ENCODE assay signal across 11 cellular contexts in the genomic region with DNA sequence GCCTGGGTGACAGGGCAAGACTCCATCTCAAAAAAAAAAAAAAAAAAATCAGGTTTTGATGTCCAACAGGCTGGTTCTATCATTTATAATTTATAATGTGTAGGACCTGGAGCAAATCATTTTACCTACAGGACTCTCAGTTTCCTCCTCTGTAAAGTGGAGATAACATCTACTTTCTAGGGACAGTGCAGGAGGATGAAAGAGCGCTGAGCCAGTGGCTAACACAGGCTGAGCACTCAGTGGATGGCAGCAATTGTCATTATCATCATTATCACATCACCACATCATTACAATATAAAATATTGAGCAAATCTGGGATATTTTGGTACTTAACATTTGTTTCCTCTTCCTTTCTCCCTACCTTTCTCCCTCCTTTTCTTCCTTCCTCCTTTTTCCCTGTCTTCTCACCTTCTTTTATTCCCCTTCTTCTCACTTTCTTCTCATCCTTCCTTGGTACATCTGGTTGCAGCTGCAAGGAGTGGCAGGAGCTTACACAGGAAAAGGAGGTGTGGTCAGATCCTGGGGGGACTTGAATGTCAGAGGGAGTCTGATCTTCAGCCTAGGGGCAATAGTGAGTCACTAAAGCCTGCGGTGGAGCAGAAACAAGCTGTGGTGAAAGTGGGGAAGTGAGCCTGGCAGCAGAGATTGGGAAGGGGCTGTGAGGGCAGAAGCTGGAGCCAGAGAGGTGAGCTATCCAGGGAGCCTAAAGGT. TPM values are rescaled to one million over a fixed set of nuclear protein-coding genes. Genes with fewer than 3 reads are reported as not detected.
A peak's percentile ranks its signal among the peaks of the same experiment; 100 is the strongest.
DNase-seq lines count a peak whose midpoint lies in the region; ATAC-seq, FAIRE-seq and TF ChIP-seq lines count a peak whose summit lies in the region.
"Had no signal": no experiment of that assay in that cellular context is flagged by ENCODE, and none has a peak within 500 bp of the region (broad histone marks: within the 10 kb centered on the region; RNA-seq: fewer than 3 reads in every experiment).

No MANE protein-coding gene starts in this region.

- intact Hi-C loops in left cardiac atrium (cut with DNase I) = no loop called here

- H3K4me3 ChIP-seq in BE2C (ENCODE audit: low read depth, low read length) = peak overlapping the region; percentile 52
- H3K4me3 ChIP-seq in HFF-Myc (replicated peaks; ENCODE audit: low read depth, low read length) = no peak overlapping the region
- no peak overlapping the region for H3K4me3 ChIP-seq in RWPE2 (ENCODE audit: severe bottlenecking)
- peak overlapping the region; percentile 63 for H3K4me3 ChIP-seq in endocrine pancreas (ENCODE audit: control insufficient read depth, insufficient read depth, low read length)

- H3K9me3 ChIP-seq in BE2C = no peaks in the 10 kb centered on the region
- no peaks in the 10 kb centered on the region for H3K9me3 ChIP-seq in RWPE2 (ENCODE audit: severe bottlenecking)
- no peaks in the 10 kb centered on the region for H3K9me3 ChIP-seq in endocrine pancreas (ENCODE audit: control insufficient read depth, low read length)

- ATAC-seq in RWPE2 (ENCODE audit: low read depth) = peak; percentile 85
- no peak for ATAC-seq in left cardiac atrium

- H3K27me3 ChIP-seq in BE2C = no peaks in the 10 kb centered on the region
- peaks cover 10% of the 10 kb centered on the region for H3K27me3 ChIP-seq in RWPE2 (ENCODE audit: insufficient read depth, poor library complexity, severe bottlenecking)
- H3K27me3 ChIP-seq in endocrine pancreas (ENCODE audit: control insufficient read depth, insufficient read depth, low read length) = no peaks in the 10 kb centered on the region

- TF ChIP-seq POLR2A in H54 (IDR thresholded peaks at IDR 0.05; ENCODE audit: low read depth, low read length) = no peak

- TF ChIP-seq CTCF in BE2C (IDR thresholded peaks at IDR 0.05; ENCODE audit: low read depth, low read length) (no peak), HFF-Myc (IDR thresholded peaks at IDR 0.05; ENCODE audit: low read depth, low read length, missing control alignments) (no peak), RWPE2 (IDR thresholded peaks at IDR 0.05; ENCODE audit: poor library complexity, severe bottlenecking) (no peak)

- peaks cover 3% of the 10 kb centered on the region for H3K4me1 ChIP-seq in BE2C
- H3K4me1 ChIP-seq in RWPE2 (ENCODE audit: insufficient read depth, poor library complexity, severe bottlenecking) = peaks cover 12% of the 10 kb centered on the region
- H3K4me1 ChIP-seq in endocrine pancreas (ENCODE audit: control insufficient read depth, insufficient read depth, low read length) = no peaks in the 10 kb centered on the region

- no peak overlapping the region for H3K27ac ChIP-seq in RWPE2 (ENCODE audit: poor library complexity, severe bottlenecking)

- no peak for FAIRE-seq in H54 (lab: Jason Lieb, UNC)
- FAIRE-seq: TTC549 had no signal

- DNase-seq in BE2C (peak; percentile 61), HFF-Myc (ENCODE audit: extremely low read depth, low read depth) (peak; percentile 7), RWPE2 (ENCODE audit: low spot score) (no peak), COR-L47 (lab: John Stamatoyannopoulos, UW) (no peak), putamen (ENCODE audit: low spot score) (no peak), H54 (ENCODE audit: insufficient read length, low spot score) (no peak), left cardiac atrium (no peak)
- DNase-seq: IMR-90, NCI-H524 treated with DMSO at 0.1 percent for 48 hours had no signal

- H3K9ac ChIP-seq in endocrine pancreas (ENCODE audit: control insufficient read depth, insufficient read depth, low read length) = no peak overlapping the region

- H3K36me3 ChIP-seq in BE2C (no peaks in the 10 kb centered on the region), RWPE2 (ENCODE audit: low read depth) (no peaks in the 10 kb centered on the region), endocrine pancreas (ENCODE audit: control insufficient read depth, insufficient read depth, low read length) (no peaks in the 10 kb centered on the region)

RNA-seq across cellular contexts. Expression of gene CTNNBL1, which starts 24.6 kb away (rescaled TPM):
- 109 TPM for polyA plus RNA-seq in BE2C (2012; ENCODE audit: insufficient read depth, insufficient read length, low read depth)
- 10 to 100 TPM; 49.8 to 58.6 TPM for total RNA-seq in left cardiac atrium

Comparison
In these comparisons a context has a peak if more than half of its experiments do, and no peak if none do; other contexts are left out.
1. DNase-seq: peak in BE2C (single experiment) and HFF-Myc (single experiment); none in RWPE2 (single experiment), COR-L47 (single experiment), putamen (single experiment), H54 (single experiment) and left cardiac atrium (single experiment).
2. H3K4me3 ChIP-seq: peak in BE2C (single experiment) and endocrine pancreas (single experiment); none in HFF-Myc (single experiment) and RWPE2 (single experiment).